In genomic region chr17:5694507-5694906, GRCh38 we compare ENCODE assay signal across 21 cellular contexts.
DNase-seq lines count a peak whose midpoint lies in the region; ATAC-seq and TF ChIP-seq lines count a peak whose summit lies in the region.
"Had no signal": no experiment of that assay in that cellular context is flagged by ENCODE, and none has a peak within 500 bp of the region (broad histone marks: within the 10 kb centered on the region; RNA-seq: fewer than 3 reads in every experiment).

No MANE protein-coding gene starts in this region.

- WGBS in right lobe of liver (ENCODE audit: insufficient coverage, low coverage, low lambda C conversion rate, missing lambda C conversion rate), result 29% methylated on average over 5 of the region's 8 CpGs

- no peak overlapping the region for H3K27ac Mint-ChIP-seq in glutamatergic neuron (ENCODE audit: unreplicated experiment)
- H3K27ac Mint-ChIP-seq: CD4-positive, CD25-positive, alpha-beta regulatory T cell had no signal

- H3K27ac ChIP-seq in A673 (ENCODE audit: low read depth, low read length, poor library complexity, severe bottlenecking) (no peak overlapping the region), right lobe of liver (no peak overlapping the region)
- H3K27ac ChIP-seq: adrenal gland, cardiac muscle cell, gastrocnemius medialis had no signal

- no TSS peak for BruUV-seq in A673 (replicated peaks; lab: Mats Ljungman, UMichigan)

- no peak overlapping the region for H3K4me3 Mint-ChIP-seq in glutamatergic neuron (ENCODE audit: unreplicated experiment)
- H3K4me3 Mint-ChIP-seq: CD4-positive, CD25-positive, alpha-beta regulatory T cell had no signal

- no peaks in the 10 kb centered on the region for H3K27me3 Mint-ChIP-seq in glutamatergic neuron (ENCODE audit: unreplicated experiment)

- H3K27me3 ChIP-seq in A673 (replicated peaks; ENCODE audit: insufficient read depth, low read depth, low read length, poor library complexity) (peaks cover 44% of the 10 kb centered on the region), right lobe of liver (no peaks in the 10 kb centered on the region)
- H3K27me3 ChIP-seq: adrenal gland, cardiac muscle cell had no signal

- no peak for ATAC-seq in right lobe of liver
- ATAC-seq: gastrocnemius medialis had no signal

- DNase-seq in A673 (ENCODE audit: low spot score) (peak; percentile 66), ELF-1 (ENCODE audit: low read depth, low spot score) (peak; percentile 93), NCI-H2227 (lab: John Stamatoyannopoulos, UW; ENCODE audit: unreplicated experiment) (peak; percentile 64), glutamatergic neuron (peak; percentile 80), right lobe of liver (no peak), foreskin fibroblast (no peak), T1000 (lab: John Stamatoyannopoulos, UW) (no peak), amygdala (lab: John Stamatoyannopoulos, UW) (no peak)
- DNase-seq: activated CD4-positive, alpha-beta T cell treated with anti-CD3 and anti-CD28 coated beads for 48 hours; activated CD8-positive, alpha-beta memory T cell treated with anti-CD3 and anti-CD28 coated beads, Interleukin-2, amount 50 U/mL, for 4 hours; activated effector memory CD4-positive, alpha-beta T cell treated with anti-CD3 and anti-CD28 coated beads, Interleukin-2, amount 50 U/mL, for 16 hours; adrenal gland; CD4-positive, CD25-positive, alpha-beta regulatory T cell; dermis blood vessel endothelial cell; DMS53; erythroblast; gastrocnemius medialis; NCI-H1930; NCI-H774; stimulated activated CD4-positive, alpha-beta T cell treated with anti-CD3 and anti-CD28 coated beads, Interleukin-2, amount 100 ng/mL, for 24 hours had no signal

- H3K36me3 ChIP-seq in A673 (ENCODE audit: insufficient read depth, low read length, poor library complexity, severe bottlenecking) (no peaks in the 10 kb centered on the region), right lobe of liver (no peaks in the 10 kb centered on the region)
- H3K36me3 ChIP-seq: adrenal gland, cardiac muscle cell, gastrocnemius medialis had no signal

- H3K4me1 ChIP-seq in A673 (ENCODE audit: insufficient read depth, low read length, poor library complexity, severe bottlenecking) (no peaks in the 10 kb centered on the region), right lobe of liver (no peaks in the 10 kb centered on the region)
- H3K4me1 ChIP-seq: adrenal gland, gastrocnemius medialis had no signal

- TF ChIP-seq CTCF in A673 (conservative IDR thresholded peaks at IDR 0.05; ENCODE audit: low read depth, low read length), result no peak
- no peak for TF ChIP-seq CTCF in glutamatergic neuron (IDR thresholded peaks at IDR 0.05; ENCODE audit: partially characterized antibody, unreplicated experiment)
- TF ChIP-seq CTCF in right lobe of liver (IDR thresholded peaks at IDR 0.05), result no peak
- TF ChIP-seq CTCF in foreskin fibroblast (IDR thresholded peaks at IDR 0.05; ENCODE audit: low read depth, low read length), result no peak

- no peak for TF ChIP-seq POLR2A in right lobe of liver (IDR thresholded peaks at IDR 0.05)

- intact Hi-C loops in A673 (cut with micrococcal nuclease; ENCODE audit: unreplicated experiment) (no loop called here), right lobe of liver (cut with DNase I) (no loop called here)

- POLR2A ChIA-PET in A673 (lab: Charles Lee; ENCODE audit: low non-redundant PET), result no interaction called here

- no peaks in the 10 kb centered on the region for H3K9me3 ChIP-seq in A673 (ENCODE audit: low read depth, low read length, poor library complexity, severe bottlenecking)
- H3K9me3 ChIP-seq in right lobe of liver, result no peaks in the 10 kb centered on the region
- H3K9me3 ChIP-seq: adrenal gland, gastrocnemius medialis had no signal

- H3K4me1 Mint-ChIP-seq in glutamatergic neuron (ENCODE audit: low read depth, unreplicated experiment), result peaks cover 20% of the 10 kb centered on the region
- H3K4me1 Mint-ChIP-seq: CD4-positive, CD25-positive, alpha-beta regulatory T cell had no signal

- H3K4me3 ChIP-seq in A673 (ENCODE audit: low read depth, low read length, poor library complexity, severe bottlenecking), result no peak overlapping the region
- H3K4me3 ChIP-seq in right lobe of liver, result no peak overlapping the region
- no peak overlapping the region for H3K4me3 ChIP-seq in foreskin fibroblast (ENCODE audit: low read depth in 1 of 2, low read length in 2 of 2)
- H3K4me3 ChIP-seq: adrenal gland, cardiac muscle cell, gastrocnemius medialis had no signal

- CTCF ChIA-PET in A673 (lab: Charles Lee), result no interaction called here

- H3K9me3 Mint-ChIP-seq in glutamatergic neuron (ENCODE audit: unreplicated experiment), result peaks cover 2% of the 10 kb centered on the region

- H3K36me3 Mint-ChIP-seq in glutamatergic neuron (ENCODE audit: unreplicated experiment), result peaks cover 9% of the 10 kb centered on the region
- H3K36me3 Mint-ChIP-seq: CD4-positive, CD25-positive, alpha-beta regulatory T cell had no signal

Comparison
In these comparisons a context has a peak if more than half of its experiments do, and no peak if none do; other contexts are left out.
1. DNase-seq: peak in A673 (single experiment), ELF-1 (single experiment), NCI-H2227 (single experiment) and glutamatergic neuron (single experiment); none in right lobe of liver (0 of 3), foreskin fibroblast (0 of 2), T1000 (single experiment) and amygdala (0 of 56).